Comparison of ENCODE assay signal across 8 cellular contexts in genomic region chrX:129930941-129931410, GRCh38. TPM values are rescaled to one million over a fixed set of nuclear protein-coding genes. Genes with fewer than 3 reads are reported as not detected.
DNase-seq lines count a peak whose midpoint lies in the region; ATAC-seq and TF ChIP-seq lines count a peak whose summit lies in the region.

No MANE protein-coding gene starts in this region.

- no peaks in the 10 kb centered on the region for H3F3A ChIP-seq in neural cell (ENCODE audit: insufficient read depth, low read length, poor library complexity, severe bottlenecking)

- peak; percentile 11 for ATAC-seq in GM18517 (IDR thresholded peaks at IDR 0.05; ENCODE audit: unreplicated experiment)
- ATAC-seq in GM18870 (IDR thresholded peaks at IDR 0.05; ENCODE audit: unreplicated experiment) = no peak

- H4K20me1 ChIP-seq in neural cell (ENCODE audit: insufficient read depth) = no peaks in the 10 kb centered on the region

- TF ChIP-seq CTCF in neural cell (IDR thresholded peaks at IDR 0.05; ENCODE audit: poor library complexity, severe bottlenecking) = no peak

- no peak overlapping the region for H2AFZ ChIP-seq in neural cell (ENCODE audit: low read depth, low read length)

- H3K9ac ChIP-seq in duodenal mucosa (ENCODE audit: low read depth in 1 of 2, low read length in 2 of 2) = peak overlapping the region; percentile 54 to 81
- peak overlapping the region; percentile 44 for H3K9ac ChIP-seq in neural cell (ENCODE audit: low read length)

- TF ChIP-seq RAD21 in neural cell (conservative IDR thresholded peaks at IDR 0.05) = no peak

- H3K36me3 ChIP-seq in duodenal mucosa (ENCODE audit: control insufficient read depth in 1 of 2, insufficient read depth in 2 of 2, low read length in 2 of 2) (peaks cover 7 to 19% of the 10 kb centered on the region in 2 donors), neural cell (ENCODE audit: insufficient read depth, low read length) (no peaks in the 10 kb centered on the region)

- H3K27ac ChIP-seq in duodenal mucosa (ENCODE audit: low read depth, low read length) = no peak overlapping the region
- no peak overlapping the region for H3K27ac ChIP-seq in neural cell (ENCODE audit: low read length)

- H3K79me2 ChIP-seq in neural cell (replicated peaks; ENCODE audit: insufficient read depth, low read length) = no peaks in the 10 kb centered on the region

- H3K4me2 ChIP-seq in neural cell (ENCODE audit: low read length) = no peak overlapping the region

- H3K4me3 ChIP-seq in duodenal mucosa (ENCODE audit: low read depth in 1 of 2, low read length in 2 of 2) (peak overlapping the region; percentile 65 to 75), neural cell (ENCODE audit: low read length) (peak overlapping the region; percentile 67)

- H3K4me1 ChIP-seq in duodenal mucosa (ENCODE audit: control insufficient read depth in 1 of 2, insufficient read depth in 2 of 2, low read length in 2 of 2) = no peaks in the 10 kb centered on the region

- H3K27me3 ChIP-seq in duodenal mucosa (ENCODE audit: control insufficient read depth in 1 of 2, insufficient read depth in 2 of 2, low read length in 2 of 2) (no peaks in the 10 kb centered on the region), neural cell (ENCODE audit: insufficient read depth, low read depth, low read length) (peaks cover 21% of the 10 kb centered on the region)

- no peaks in the 10 kb centered on the region for H3K9me2 ChIP-seq in neural cell (ENCODE audit: insufficient read depth, low read length)

- no peaks in the 10 kb centered on the region for H3K9me3 ChIP-seq in duodenal mucosa (ENCODE audit: control insufficient read depth in 1 of 2, low read length in 2 of 2)
- H3K9me3 ChIP-seq in neural cell (ENCODE audit: low read length) = no peaks in the 10 kb centered on the region

- no peak for TF ChIP-seq EP300 in neural cell (conservative IDR thresholded peaks at IDR 0.05; ENCODE audit: poor library complexity, severe bottlenecking)

- peak; percentile 42 for DNase-seq in NCI-H69 (lab: John Stamatoyannopoulos, UW)
- DNase-seq in T1000 (lab: John Stamatoyannopoulos, UW) = no peak
- DNase-seq in GM19238 (ENCODE audit: insufficient read length, low spot score) = no peak
- no peak for DNase-seq in activated CD4-positive, alpha-beta T cell treated with anti-CD3 and anti-CD28 coated beads for 4 hours

TF ChIP-seq in neural cell, 6 proteins besides CTCF, POLR2A, EP300 and RAD21:
- no peak for TF ChIP-seq EZH2 (IDR thresholded peaks at IDR 0.05; ENCODE audit: borderline replicate concordance, insufficient read depth, low read length, poor library complexity, severe bottlenecking)
- no peak for TF ChIP-seq REST (IDR thresholded peaks at IDR 0.05; ENCODE audit: borderline replicate concordance)
- no peak for TF ChIP-seq POLR2AphosphoS5 (IDR thresholded peaks at IDR 0.05)
- TF ChIP-seq SMC3 (conservative IDR thresholded peaks at IDR 0.05; ENCODE audit: poor library complexity) = no peak
- TF ChIP-seq TAF1 (IDR thresholded peaks at IDR 0.05; ENCODE audit: low read depth) = no peak
- TF ChIP-seq MXI1 (conservative IDR thresholded peaks at IDR 0.05; ENCODE audit: poor library complexity, severe bottlenecking) = no peak

RNA-seq across cellular contexts. Expression of gene UTP14A, which starts 25.0 kb away (rescaled TPM):
- 9.3 and 10.5 TPM in 2 replicates for polyA plus RNA-seq in neural cell
- 14.1 and 17.0 TPM in 2 replicates for polyA minus RNA-seq in neural cell

RNA-seq across cellular contexts. Expression of gene BCORL1, which starts 51.5 kb away (rescaled TPM):
- polyA plus RNA-seq in neural cell = 1.0 and 1.1 TPM in 2 replicates
- 3.7 and 5.1 TPM in 2 replicates for polyA minus RNA-seq in neural cell
